12 cellular contexts compared by ENCODE assay signal in genomic region chr16:3696425-3697218, GRCh38. TPM values are rescaled to one million over a fixed set of nuclear protein-coding genes. Genes with fewer than 3 reads are reported as not detected.
DNase-seq lines count a peak whose midpoint lies in the region; ATAC-seq and TF ChIP-seq lines count a peak whose summit lies in the region.
"Had no signal": no experiment of that assay in that cellular context is flagged by ENCODE, and none has a peak within 500 bp of the region (broad histone marks: within the 10 kb centered on the region; RNA-seq: fewer than 3 reads in every experiment).

No MANE protein-coding gene starts in this region.

- TF ChIP-seq EP300 in suprapubic skin (IDR thresholded peaks at IDR 0.05), result no peak

- no peak overlapping the region for H3K4me3 ChIP-seq in neural progenitor cell
- H3K4me3 ChIP-seq in suprapubic skin, result no peak overlapping the region

- no peaks in the 10 kb centered on the region for H3K9me3 Mint-ChIP-seq in neural progenitor cell
- no peaks in the 10 kb centered on the region for H3K9me3 Mint-ChIP-seq in activated CD8-positive, alpha-beta T cell treated with anti-CD3 and anti-CD28 coated beads, Interleukin-2, amount 10 ng/mL, durations not matched to agents 7 days and 5 days (ENCODE audit: insufficient read depth)
- H3K9me3 Mint-ChIP-seq: activated CD8-positive, alpha-beta T cell treated with anti-CD3 and anti-CD28 coated beads for 36 hours had no signal

- H3K4me1 Mint-ChIP-seq in neural progenitor cell, result peaks cover 9% of the 10 kb centered on the region
- H3K4me1 Mint-ChIP-seq in activated CD8-positive, alpha-beta T cell treated with anti-CD3 and anti-CD28 coated beads, Interleukin-2, amount 10 ng/mL, durations not matched to agents 7 days and 5 days (ENCODE audit: low read depth), result peaks cover 16% of the 10 kb centered on the region

- no peak for TF ChIP-seq POLR2A in erythroblast (IDR thresholded peaks at IDR 0.05; ENCODE audit: low read length)
- TF ChIP-seq POLR2A in suprapubic skin (IDR thresholded peaks at IDR 0.05), result no peak

- H3K9ac ChIP-seq in neural progenitor cell, result no peak overlapping the region
- H3K9ac ChIP-seq: KMS-11 had no signal

- H2AFZ ChIP-seq in neural progenitor cell (replicated peaks), result no peak overlapping the region

- TF ChIP-seq CTCF in neural progenitor cell (IDR thresholded peaks at IDR 0.05), result no peak
- TF ChIP-seq CTCF in suprapubic skin (IDR thresholded peaks at IDR 0.05), result no peak

- H3K4me2 ChIP-seq in neural progenitor cell, result no peak overlapping the region
- H3K4me2 ChIP-seq: KMS-11 had no signal

- no peak overlapping the region for H3K27ac ChIP-seq in neural progenitor cell
- H3K27ac ChIP-seq in suprapubic skin, result no peak overlapping the region
- H3K27ac ChIP-seq: KMS-11 had no signal

- POLR2A ChIA-PET in activated CD8-positive, alpha-beta T cell treated with anti-CD3 and anti-CD28 coated beads, Interleukin-2, amount 10 ng/mL, durations not matched to agents 7 days and 5 days (lab: Charles Lee), result interaction anchor here (0.8 kb wide), 1 partner anchor 21 kb away, joined by 3 read pairs; the partner anchor contains the start of gene TRAP1

- peak overlapping the region; percentile 93 for H3K27ac Mint-ChIP-seq in neural progenitor cell
- H3K27ac Mint-ChIP-seq in activated CD8-positive, alpha-beta T cell treated with anti-CD3 and anti-CD28 coated beads, Interleukin-2, amount 10 ng/mL, durations not matched to agents 7 days and 5 days, result no peak overlapping the region
- H3K27ac Mint-ChIP-seq: activated CD8-positive, alpha-beta T cell treated with anti-CD3 and anti-CD28 coated beads for 36 hours had no signal

- H3K4me3 Mint-ChIP-seq in neural progenitor cell, result no peak overlapping the region
- H3K4me3 Mint-ChIP-seq in activated CD8-positive, alpha-beta T cell treated with anti-CD3 and anti-CD28 coated beads, Interleukin-2, amount 10 ng/mL, durations not matched to agents 7 days and 5 days, result no peak overlapping the region
- H3K4me3 Mint-ChIP-seq: activated CD8-positive, alpha-beta T cell treated with anti-CD3 and anti-CD28 coated beads for 36 hours had no signal

- H3K9me3 ChIP-seq in neural progenitor cell (ENCODE audit: low read depth) (no peaks in the 10 kb centered on the region), suprapubic skin (no peaks in the 10 kb centered on the region)

- no peaks in the 10 kb centered on the region for H3K36me3 Mint-ChIP-seq in neural progenitor cell
- peaks cover 7% of the 10 kb centered on the region for H3K36me3 Mint-ChIP-seq in activated CD8-positive, alpha-beta T cell treated with anti-CD3 and anti-CD28 coated beads, Interleukin-2, amount 10 ng/mL, durations not matched to agents 7 days and 5 days (ENCODE audit: low read depth)

- no peaks in the 10 kb centered on the region for H3F3A ChIP-seq in neural progenitor cell (ENCODE audit: low read depth)

- H3K27me3 Mint-ChIP-seq in neural progenitor cell (ENCODE audit: insufficient read depth, low read depth), result no peaks in the 10 kb centered on the region
- no peaks in the 10 kb centered on the region for H3K27me3 Mint-ChIP-seq in activated CD8-positive, alpha-beta T cell treated with anti-CD3 and anti-CD28 coated beads, Interleukin-2, amount 10 ng/mL, durations not matched to agents 7 days and 5 days (ENCODE audit: low read depth)
- H3K27me3 Mint-ChIP-seq: activated CD8-positive, alpha-beta T cell treated with anti-CD3 and anti-CD28 coated beads for 36 hours had no signal

- CTCF ChIA-PET in activated CD8-positive, alpha-beta T cell treated with anti-CD3 and anti-CD28 coated beads, Interleukin-2, amount 10 ng/mL, durations not matched to agents 7 days and 5 days (lab: Charles Lee), result interaction anchor here (1.1 kb wide), 1 partner anchor 9 kb away, joined by 4 read pairs; no protein-coding TSS in a partner anchor

- no peaks in the 10 kb centered on the region for H3K36me3 ChIP-seq in neural progenitor cell
- no peaks in the 10 kb centered on the region for H3K36me3 ChIP-seq in suprapubic skin

- in situ Hi-C loops in Caki2 (cut with HindIII; ENCODE audit: low pct_unique_long_range_greater_than_20kb, low sequenced_read_pairs), result no loop called here

- H3K4me1 ChIP-seq in neural progenitor cell (no peaks in the 10 kb centered on the region), suprapubic skin (peaks cover 4% of the 10 kb centered on the region)

- H3K79me2 ChIP-seq in neural progenitor cell (ENCODE audit: low read depth), result peaks cover 63% of the 10 kb centered on the region

- DNase-seq in Caki2 (ENCODE audit: low read depth), result peak; percentile 59
- peak; percentile 75 for DNase-seq in OCI-M1 (lab: John Stamatoyannopoulos, UW)
- peak; percentile 91 to 92 for DNase-seq in erythroblast (lab: John Stamatoyannopoulos, UW)
- DNase-seq in neural progenitor cell (ENCODE audit: low spot score), result no peak
- no peak for DNase-seq in NCI-H1436 (lab: John Stamatoyannopoulos, UW)
- no peak for DNase-seq in activated CD8-positive, alpha-beta T cell treated with anti-CD3 and anti-CD28 coated beads, Interleukin-2, amount 10 ng/mL, durations not matched to agents 7 days and 5 days
- DNase-seq in NCI-H1930 (lab: John Stamatoyannopoulos, UW), result no peak
- DNase-seq in suprapubic skin (ENCODE audit: low spot score in 2 of 2), result no peak
- DNase-seq: activated CD8-positive, alpha-beta T cell treated with anti-CD3 and anti-CD28 coated beads for 36 hours; central memory CD4-positive, alpha-beta T cell; DMS79 had no signal

- 64% methylated on average over 13 of the region's 13 CpGs for WGBS in suprapubic skin

- no peak for ATAC-seq in activated CD8-positive, alpha-beta T cell treated with anti-CD3 and anti-CD28 coated beads, Interleukin-2, amount 10 ng/mL, durations not matched to agents 7 days and 5 days
- ATAC-seq: activated CD8-positive, alpha-beta T cell treated with anti-CD3 and anti-CD28 coated beads for 36 hours had no signal

- H3K27me3 ChIP-seq in neural progenitor cell, result no peaks in the 10 kb centered on the region
- no peaks in the 10 kb centered on the region for H3K27me3 ChIP-seq in suprapubic skin

- H4K20me1 ChIP-seq in neural progenitor cell (ENCODE audit: low read depth), result peaks cover 16% of the 10 kb centered on the region

RNA-seq across cellular contexts. Expression of gene TRAP1, which starts 20.7 kb away (rescaled TPM):
- 67.0 and 76.7 TPM in 2 replicates for total RNA-seq in Caki2 (2014; rRNA removed; shearing (Covaris generic); ENCODE audit: low replicate concordance)
- total RNA-seq in neural progenitor cell (ENCODE audit: low replicate concordance), result 119 and 150 TPM in 2 replicates
- 100 to 1,000 TPM; 126 to 129 TPM for total RNA-seq in activated CD8-positive, alpha-beta T cell treated with anti-CD3 and anti-CD28 coated beads, Interleukin-2, amount 10 ng/mL, durations not matched to agents 7 days and 5 days
- 100 to 1,000 TPM in 3 of 4 donors, 10 to 100 TPM in 1; 75.7 to 147 (median 116) TPM for total RNA-seq in suprapubic skin

RNA-seq across cellular contexts. Expression of gene DNASE1, which starts 42.1 kb away (rescaled TPM):
- 6.5 and 45.3 TPM in 2 replicates for total RNA-seq in Caki2 (2014; rRNA removed; shearing (Covaris generic); ENCODE audit: low replicate concordance)
- total RNA-seq in neural progenitor cell (ENCODE audit: low replicate concordance) (22.8 and 33.0 TPM in 2 replicates), suprapubic skin (10 to 100 TPM; 11.0 to 32.7 (median 23.0) TPM)
- total RNA-seq in activated CD8-positive, alpha-beta T cell treated with anti-CD3 and anti-CD28 coated beads, Interleukin-2, amount 10 ng/mL, durations not matched to agents 7 days and 5 days, result 10 to 100 TPM; 45.7 to 48.3 TPM

Comparison
In these comparisons a context has a peak if more than half of its experiments do, and no peak if none do; other contexts are left out.
1. DNase-seq: peak in Caki2 (single experiment), OCI-M1 (single experiment) and erythroblast (2 of 2); none in neural progenitor cell (single experiment), NCI-H1436 (single experiment), activated CD8-positive, alpha-beta T cell treated with anti-CD3 and anti-CD28 coated beads, Interleukin-2, amount 10 ng/mL, durations not matched to agents 7 days and 5 days (single experiment), NCI-H1930 (0 of 2) and suprapubic skin (0 of 2).